ENCODE assay signal across 1 cellular context in genomic region chr1:6491480-6491962, GRCh38.
TF ChIP-seq lines count a peak whose summit lies in the region.

Gene PLEKHG5 (minus strand): TSS chr1:6491667. CDS start chr1:6477571, 14,096 bp downstream.

TF ChIP-seq in IMR-90, 13 proteins besides CTCF, POLR2A, EP300 and RAD21:
- TF ChIP-seq FOS (IDR thresholded peaks at IDR 0.05; ENCODE audit: low read depth, low read length) = 0 out of 2 replicates have a peak, but pooled peaks have one; percentile 12
- no peak for TF ChIP-seq ELK1 (IDR thresholded peaks at IDR 0.05; ENCODE audit: borderline replicate concordance, low read depth, low read length)
- peak; percentile 69; the same call in 1 of the 2 replicates for TF ChIP-seq MAZ (IDR thresholded peaks at IDR 0.05; ENCODE audit: borderline replicate concordance, low read depth, low read length)
